ENCODE assay signal across 29 cellular contexts in the genomic region with DNA sequence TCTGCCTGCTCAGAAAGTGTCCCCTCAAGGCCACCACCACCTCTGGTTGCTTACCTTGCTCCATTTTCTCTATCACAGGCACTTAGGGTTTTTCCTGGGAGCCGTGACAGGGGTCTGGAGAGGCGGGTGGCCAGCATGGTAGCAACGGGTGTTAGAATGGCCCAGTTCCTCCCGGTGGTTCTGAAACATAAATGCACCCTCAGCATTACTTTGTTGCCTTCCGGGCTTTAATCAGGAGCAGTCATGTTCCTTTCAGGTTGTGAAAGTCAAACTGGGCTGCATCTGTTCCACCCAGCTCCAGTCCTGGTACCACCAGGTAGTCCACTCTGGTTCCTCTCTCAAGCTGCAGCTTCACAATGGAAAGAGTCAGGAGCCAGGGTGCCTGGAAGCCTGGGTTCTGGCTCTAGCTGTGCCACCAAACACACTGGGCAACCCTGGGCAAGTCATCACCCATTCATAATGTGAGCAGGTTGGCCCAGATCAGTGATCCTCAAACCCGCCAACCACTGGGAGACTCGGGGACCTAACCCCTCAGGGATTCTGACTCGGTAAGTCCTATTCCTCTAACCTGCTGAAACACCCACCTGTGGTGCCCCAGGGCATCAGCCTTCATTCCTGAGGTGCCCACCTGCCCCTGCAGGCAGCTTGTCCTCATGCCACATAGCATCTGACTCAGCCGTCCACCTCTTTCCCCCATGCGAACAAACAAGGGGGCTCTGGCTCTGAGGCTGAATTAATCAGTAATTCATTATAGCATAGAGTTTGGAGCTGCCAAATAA. TPM values are rescaled to one million over a fixed set of nuclear protein-coding genes. Genes with fewer than 3 reads are reported as not detected.
DNase-seq lines count a peak whose midpoint lies in the region; ATAC-seq and TF ChIP-seq lines count a peak whose summit lies in the region.
"Had no signal": no experiment of that assay in that cellular context is flagged by ENCODE, and none has a peak within 500 bp of the region (broad histone marks: within the 10 kb centered on the region; RNA-seq: fewer than 3 reads in every experiment).

No MANE protein-coding gene starts in this region.

- no peaks in the 10 kb centered on the region for H3K27me3 ChIP-seq in mucosa of rectum (ENCODE audit: control insufficient read depth in 2 of 2, insufficient read depth in 2 of 2, low read length in 2 of 2)
- no peaks in the 10 kb centered on the region for H3K27me3 ChIP-seq in transverse colon
- no peaks in the 10 kb centered on the region for H3K27me3 ChIP-seq in Caco-2 (replicated peaks; ENCODE audit: control insufficient read depth, insufficient read depth, low read length)
- H3K27me3 ChIP-seq: upper lobe of right lung had no signal

- DNase-seq in activated CD8-positive, alpha-beta memory T cell treated with anti-CD3 and anti-CD28 coated beads for 24 hours: peak; percentile 47
- DNase-seq in activated CD8-positive, alpha-beta memory T cell treated with anti-CD3 and anti-CD28 coated beads, Interleukin-2, amount 50 U/mL, for 48 hours: no peak
- peak; percentile 40 for DNase-seq in epithelial cell of esophagus (ENCODE audit: low read depth)
- DNase-seq in transverse colon: no peak
- no peak for DNase-seq in AG08396 (ENCODE audit: low spot score)
- DNase-seq in Caco-2: no peak
- DNase-seq: 8988T; activated CD4-positive, alpha-beta T cell treated with anti-CD3 and anti-CD28 coated beads for 1 hour; activated naive CD4-positive, alpha-beta T cell treated with anti-CD3 and anti-CD28 coated beads for 36 hours; activated T-cell treated with anti-CD3 and anti-CD28 coated beads, Interleukin-2, amount 50 U/mL, for 48 hours; caudate nucleus; dermis blood vessel endothelial cell; DMS79 treated with DMSO at 0.1 percent for 48 hours; GDM1; hippocampal formation; mesenchymal stem cell; NCI-H2107; NCI-H748 treated with DMSO at 0.1 percent for 48 hours; right cardiac atrium; SHP77; stimulated activated CD4-positive, alpha-beta T cell treated with anti-CD3 and anti-CD28 coated beads, Interleukin-12 subunit alpha, Interleukin-12 subunit beta, amount 100 ng/mL, for 4 hours; stimulated activated CD4-positive, alpha-beta T cell treated with anti-CD3 and anti-CD28 coated beads, Interleukin-4, amount 100 ng/mL, for 1 hour; upper lobe of right lung had no signal

- no peak for TF ChIP-seq EP300 in transverse colon (IDR thresholded peaks at IDR 0.05; ENCODE audit: low read depth)

- no peak for TF ChIP-seq POLR2A in transverse colon (IDR thresholded peaks at IDR 0.05)

- no peak overlapping the region for H3K27ac Mint-ChIP-seq in Caco-2 (ENCODE audit: unreplicated experiment)
- H3K27ac Mint-ChIP-seq: neural progenitor cell; T-helper 2 cell treated with Interferon-gamma antibody and Interleukin-4, amounts not matched to agents 5 μg/mL and 100 μg/mL, for 36 hours had no signal

- POLR2A ChIA-PET in Caco-2 (lab: Charles Lee): no interaction called here

- WGBS in transverse colon (ENCODE audit: low coverage in 1 of 2), 2 donors: 84 to 93% methylated on average over 2 to 10 of the region's 10 CpGs

- H3K9me3 ChIP-seq in mucosa of rectum (ENCODE audit: control insufficient read depth in 2 of 2, low read length in 2 of 2) (no peaks in the 10 kb centered on the region), transverse colon (no peaks in the 10 kb centered on the region), Caco-2 (no peaks in the 10 kb centered on the region)
- H3K9me3 ChIP-seq: upper lobe of right lung had no signal

- H3K36me3 ChIP-seq in mucosa of rectum (ENCODE audit: control insufficient read depth in 2 of 2, insufficient read depth in 2 of 2, low read length in 2 of 2) (peaks cover 28 to 29% of the 10 kb centered on the region in 2 donors), transverse colon (peaks cover 0 to 14% (median 0%) of the 10 kb centered on the region in 4 donors), Caco-2 (ENCODE audit: control insufficient read depth, insufficient read depth, low read length) (peaks cover 3% of the 10 kb centered on the region)
- H3K36me3 ChIP-seq: neural progenitor cell, upper lobe of right lung had no signal

- TF ChIP-seq CTCF in epithelial cell of esophagus (IDR thresholded peaks at IDR 0.05; ENCODE audit: insufficient read depth, low read depth, low read length, missing control alignments): no peak
- TF ChIP-seq CTCF in transverse colon (IDR thresholded peaks at IDR 0.05): no peak
- TF ChIP-seq CTCF in Caco-2 (IDR thresholded peaks at IDR 0.05; ENCODE audit: insufficient read depth in 1 of 2, low read depth in 1 of 2, low read length in 1 of 2, severe bottlenecking in 1 of 2, unreplicated experiment in 1 of 2): no peak

- in situ Hi-C loops in transverse colon (cut with MboI; ENCODE audit: low pct_ligation_motif_present in 1 of 4, low pct_unique_long_range_greater_than_20kb in 1 of 4, low sequenced_read_pairs in 3 of 4): no loop called here

- no peak overlapping the region for H3K4me3 ChIP-seq in epithelial cell of esophagus (ENCODE audit: low read length)
- H3K4me3 ChIP-seq in mucosa of rectum (ENCODE audit: low read length in 2 of 2): peak overlapping the region in 1 of 2 donors; percentile 37
- H3K4me3 ChIP-seq in transverse colon: no peak overlapping the region
- H3K4me3 ChIP-seq in Caco-2 (ENCODE audit: low read depth, low read length): no peak overlapping the region
- H3K4me3 ChIP-seq: neural progenitor cell, upper lobe of right lung had no signal

- no TSS peak for BruUV-seq in Caco-2 (replicated peaks; lab: Mats Ljungman, UMichigan)

- peak overlapping the region in 1 of 2 donors; percentile 49 for H3K9ac ChIP-seq in mucosa of rectum (ENCODE audit: low read depth in 1 of 2, low read length in 2 of 2)
- H3K9ac ChIP-seq: neural progenitor cell had no signal

- H3K27me3 Mint-ChIP-seq in Caco-2 (ENCODE audit: insufficient read depth, unreplicated experiment): no peaks in the 10 kb centered on the region

- H3K4me1 ChIP-seq in mucosa of rectum (ENCODE audit: control insufficient read depth in 2 of 2, insufficient read depth in 2 of 2, low read length in 2 of 2) (peaks cover 17 to 20% of the 10 kb centered on the region in 2 donors), transverse colon (peaks cover 5 to 20% (median 16%) of the 10 kb centered on the region in 4 donors), Caco-2 (peaks cover 7% of the 10 kb centered on the region; the same call in 1 of the 2 replicates)
- H3K4me1 ChIP-seq: upper lobe of right lung had no signal

- no peak overlapping the region for H3K4me3 Mint-ChIP-seq in Caco-2 (ENCODE audit: unreplicated experiment)
- H3K4me3 Mint-ChIP-seq: activated naive CD4-positive, alpha-beta T cell treated with anti-CD3 and anti-CD28 coated beads for 36 hours; neural progenitor cell; T-helper 2 cell treated with Interferon-gamma antibody and Interleukin-4, amounts not matched to agents 5 μg/mL and 100 μg/mL, for 36 hours had no signal

- H3K27ac ChIP-seq in mucosa of rectum (ENCODE audit: low read depth in 2 of 2, low read length in 2 of 2) (peak overlapping the region; percentile 53 to 82), transverse colon (peak overlapping the region; percentile 36 to 77 (median 61))
- H3K27ac ChIP-seq: neural progenitor cell, upper lobe of right lung had no signal

- CTCF ChIA-PET in Caco-2 (lab: Charles Lee): no interaction called here

- peaks cover 4% of the 10 kb centered on the region for H3K36me3 Mint-ChIP-seq in Caco-2 (ENCODE audit: insufficient read depth, unreplicated experiment)
- H3K36me3 Mint-ChIP-seq: neural progenitor cell had no signal

- ATAC-seq in GM21515 (IDR thresholded peaks at IDR 0.05; ENCODE audit: unreplicated experiment): no peak
- ATAC-seq: HCT116, Panc1, right cardiac atrium, upper lobe of right lung had no signal

- no peaks in the 10 kb centered on the region for H3K9me3 Mint-ChIP-seq in Caco-2 (ENCODE audit: unreplicated experiment)
- H3K9me3 Mint-ChIP-seq: activated naive CD4-positive, alpha-beta T cell treated with anti-CD3 and anti-CD28 coated beads for 36 hours; neural progenitor cell; T-helper 2 cell treated with Interferon-gamma antibody and Interleukin-4, amounts not matched to agents 5 μg/mL and 100 μg/mL, for 36 hours had no signal

- intact Hi-C loops in transverse colon (cut with DNase I; ENCODE audit: low total_unique reads): no loop called here
- intact Hi-C loops in Caco-2 (cut with micrococcal nuclease; ENCODE audit: unreplicated experiment): no loop called here

- H3K4me1 Mint-ChIP-seq in Caco-2 (ENCODE audit: low read depth, unreplicated experiment): peaks cover 12% of the 10 kb centered on the region

RNA-seq across cellular contexts. Expression of a gene that starts 9.3 kb away (rescaled TPM):
- total RNA-seq in transverse colon (100 to 1,000 TPM; 127 to 258 (median 197) TPM), Caco-2 (2022) (41.8 and 43.8 TPM in 2 replicates)

Comparison
In these comparisons a context has a peak if more than half of its experiments do, and no peak if none do; other contexts are left out.
1. DNase-seq: peak in activated CD8-positive, alpha-beta memory T cell treated with anti-CD3 and anti-CD28 coated beads for 24 hours (single experiment) and epithelial cell of esophagus (single experiment); none in activated CD8-positive, alpha-beta memory T cell treated with anti-CD3 and anti-CD28 coated beads, Interleukin-2, amount 50 U/mL, for 48 hours (single experiment), transverse colon (single experiment), AG08396 (single experiment) and Caco-2 (0 of 2).